In genomic region chr4:80017125-80017854, GRCh38 we compare ENCODE assay signal across 10 cellular contexts. TPM values are rescaled to one million over a fixed set of nuclear protein-coding genes. Genes with fewer than 3 reads are reported as not detected.
DNase-seq lines count a peak whose midpoint lies in the region; ATAC-seq, FAIRE-seq and TF ChIP-seq lines count a peak whose summit lies in the region.
"Had no signal": no experiment of that assay in that cellular context is flagged by ENCODE, and none has a peak within 500 bp of the region (broad histone marks: within the 10 kb centered on the region; RNA-seq: fewer than 3 reads in every experiment).

No MANE protein-coding gene starts in this region.

- no peak for TF ChIP-seq POLR2A in transverse colon (IDR thresholded peaks at IDR 0.05)

- H2AFZ ChIP-seq in KMS-11 (ENCODE audit: low read depth), result peak overlapping the region; percentile 50

- ATAC-seq in activated CD8-positive, alpha-beta memory T cell treated with anti-CD3 and anti-CD28 coated beads, Interleukin-2, amount 10 ng/mL, durations not matched to agents 7 days and 5 days, result peak; percentile 92

- H3K9me3 Mint-ChIP-seq in activated CD8-positive, alpha-beta memory T cell treated with anti-CD3 and anti-CD28 coated beads, Interleukin-2, amount 10 ng/mL, durations not matched to agents 7 days and 5 days (ENCODE audit: low read depth), result no peaks in the 10 kb centered on the region
- H3K9me3 Mint-ChIP-seq in endothelial cell (ENCODE audit: unreplicated experiment), result no peaks in the 10 kb centered on the region

- no peak overlapping the region for H3K4me3 Mint-ChIP-seq in activated CD8-positive, alpha-beta memory T cell treated with anti-CD3 and anti-CD28 coated beads, Interleukin-2, amount 10 ng/mL, durations not matched to agents 7 days and 5 days
- no peak overlapping the region for H3K4me3 Mint-ChIP-seq in endothelial cell (ENCODE audit: unreplicated experiment)

- no peak overlapping the region for H3K27ac Mint-ChIP-seq in activated CD8-positive, alpha-beta memory T cell treated with anti-CD3 and anti-CD28 coated beads, Interleukin-2, amount 10 ng/mL, durations not matched to agents 7 days and 5 days
- H3K27ac Mint-ChIP-seq in endothelial cell (ENCODE audit: unreplicated experiment), result no peak overlapping the region

- peaks cover 38% of the 10 kb centered on the region for H3K36me3 Mint-ChIP-seq in activated CD8-positive, alpha-beta memory T cell treated with anti-CD3 and anti-CD28 coated beads, Interleukin-2, amount 10 ng/mL, durations not matched to agents 7 days and 5 days
- H3K36me3 Mint-ChIP-seq in endothelial cell (ENCODE audit: low read depth, unreplicated experiment), result peaks cover 17% of the 10 kb centered on the region

- H4K20me1 ChIP-seq in KMS-11 (ENCODE audit: insufficient read depth), result no peaks in the 10 kb centered on the region

- TF ChIP-seq CTCF in KMS-11 (conservative IDR thresholded peaks at IDR 0.05; ENCODE audit: low read depth, low read length) (no peak), bronchial epithelial cell (IDR thresholded peaks at IDR 0.05; ENCODE audit: insufficient read depth, low read length, severe bottlenecking) (no peak), transverse colon (IDR thresholded peaks at IDR 0.05) (no peak), endothelial cell (IDR thresholded peaks at IDR 0.05; ENCODE audit: unreplicated experiment) (no peak)

- H3K27ac ChIP-seq in KMS-11 (peak overlapping the region; percentile 67), transverse colon (peak overlapping the region; percentile 9 to 60 (median 48))
- H3K27ac ChIP-seq: C4-2B had no signal

- CTCF ChIA-PET in activated CD8-positive, alpha-beta memory T cell treated with anti-CD3 and anti-CD28 coated beads, Interleukin-2, amount 10 ng/mL, durations not matched to agents 7 days and 5 days (lab: Charles Lee), result interaction anchor here (0.8 to 2.3 kb wide), 9 partner anchors 8 to 185 kb away, joined by 3 to 9 read pairs (median 3); no protein-coding TSS in a partner anchor

- H3K4me1 ChIP-seq in KMS-11 (ENCODE audit: low read depth, poor library complexity, severe bottlenecking) (peaks cover 44% of the 10 kb centered on the region), transverse colon (peaks cover 2 to 32% (median 4%) of the 10 kb centered on the region in 4 donors)

- no peaks in the 10 kb centered on the region for H3K27me3 Mint-ChIP-seq in activated CD8-positive, alpha-beta memory T cell treated with anti-CD3 and anti-CD28 coated beads, Interleukin-2, amount 10 ng/mL, durations not matched to agents 7 days and 5 days
- H3K27me3 Mint-ChIP-seq in endothelial cell (ENCODE audit: unreplicated experiment), result peaks cover 2% of the 10 kb centered on the region

- H3K4me2 ChIP-seq in KMS-11, result peak overlapping the region; percentile 96

- peak overlapping the region; percentile 57; the same call in 1 of the 2 replicates for H3K9ac ChIP-seq in KMS-11

- H3K9me3 ChIP-seq in transverse colon, result no peaks in the 10 kb centered on the region

- no peaks in the 10 kb centered on the region for H3K79me2 ChIP-seq in KMS-11 (ENCODE audit: insufficient read depth, low read depth)

- no peak for FAIRE-seq in bronchial epithelial cell (lab: Jason Lieb, UNC)

- H3K4me3 ChIP-seq in KMS-11 (IDR thresholded peaks at IDR 0.05; ENCODE audit: insufficient read depth, low read depth, low read length) (no peak overlapping the region), bronchial epithelial cell (ENCODE audit: low read depth, low read length) (no peak overlapping the region), transverse colon (no peak overlapping the region)

- WGBS in transverse colon (ENCODE audit: low coverage in 1 of 2), 2 donors, result 56 to 69% methylated on average over 1 to 2 of the region's 2 CpGs

- DNase-seq in activated CD8-positive, alpha-beta memory T cell treated with anti-CD3 and anti-CD28 coated beads, Interleukin-2, amount 10 ng/mL, durations not matched to agents 7 days and 5 days, result no peak
- DNase-seq in activated CD8-positive, alpha-beta memory T cell treated with anti-CD3 and anti-CD28 coated beads, Interleukin-2, amount 50 U/mL, for 4 hours, result no peak
- DNase-seq in bronchial epithelial cell (ENCODE audit: low read depth), result peak; percentile 94
- DNase-seq in transverse colon, result no peak
- no peak for DNase-seq in SHP77 (lab: John Stamatoyannopoulos, UW)
- no peak for DNase-seq in NCI-H187 (lab: John Stamatoyannopoulos, UW)
- DNase-seq in endothelial cell (ENCODE audit: low spot score), result no peak
- DNase-seq: hypothalamus had no signal

- no peaks in the 10 kb centered on the region for H3K36me3 ChIP-seq in KMS-11 (ENCODE audit: insufficient read depth)
- H3K36me3 ChIP-seq in bronchial epithelial cell (ENCODE audit: control insufficient read depth, insufficient read depth, low read length), result peaks cover 2% of the 10 kb centered on the region
- peaks cover 0 to 64% (median 14%) of the 10 kb centered on the region in 4 donors for H3K36me3 ChIP-seq in transverse colon

- H3K4me1 Mint-ChIP-seq in activated CD8-positive, alpha-beta memory T cell treated with anti-CD3 and anti-CD28 coated beads, Interleukin-2, amount 10 ng/mL, durations not matched to agents 7 days and 5 days, result peaks cover 8% of the 10 kb centered on the region
- H3K4me1 Mint-ChIP-seq in endothelial cell (ENCODE audit: unreplicated experiment), result peaks cover 3% of the 10 kb centered on the region

- no peaks in the 10 kb centered on the region for H3K27me3 ChIP-seq in KMS-11 (ENCODE audit: insufficient read depth, low read depth)
- no peaks in the 10 kb centered on the region for H3K27me3 ChIP-seq in bronchial epithelial cell (ENCODE audit: control insufficient read depth, insufficient read depth, low read length)
- H3K27me3 ChIP-seq in transverse colon, result no peaks in the 10 kb centered on the region

- intact Hi-C loops in transverse colon (cut with DNase I; ENCODE audit: low total_unique reads), result loop anchor here (10.0 kb wide), 1 partner anchor 48 kb away; no protein-coding TSS in a partner anchor

- in situ Hi-C loops in transverse colon (cut with MboI; ENCODE audit: low pct_ligation_motif_present in 1 of 4, low pct_unique_long_range_greater_than_20kb in 1 of 4, low sequenced_read_pairs in 3 of 4), result no loop called here

- TF ChIP-seq EP300 in transverse colon (IDR thresholded peaks at IDR 0.05; ENCODE audit: low read depth), result no peak

RNA-seq across cellular contexts. Expression of gene ANTXR2, which starts 55.7 kb away (rescaled TPM):
- total RNA-seq in activated CD8-positive, alpha-beta memory T cell treated with anti-CD3 and anti-CD28 coated beads, Interleukin-2, amount 10 ng/mL, durations not matched to agents 7 days and 5 days, result 10 to 100 TPM; 52.0 to 55.0 TPM
- 17.2 and 35.5 TPM in 2 replicates for total RNA-seq in bronchial epithelial cell
- total RNA-seq in transverse colon, result 10 to 100 TPM; 46.8 to 89.8 (median 76.0) TPM
- total RNA-seq in endothelial cell (ENCODE audit: unreplicated experiment), result 176 TPM
